ENCODE assay signal across 14 cellular contexts in the genomic region with DNA sequence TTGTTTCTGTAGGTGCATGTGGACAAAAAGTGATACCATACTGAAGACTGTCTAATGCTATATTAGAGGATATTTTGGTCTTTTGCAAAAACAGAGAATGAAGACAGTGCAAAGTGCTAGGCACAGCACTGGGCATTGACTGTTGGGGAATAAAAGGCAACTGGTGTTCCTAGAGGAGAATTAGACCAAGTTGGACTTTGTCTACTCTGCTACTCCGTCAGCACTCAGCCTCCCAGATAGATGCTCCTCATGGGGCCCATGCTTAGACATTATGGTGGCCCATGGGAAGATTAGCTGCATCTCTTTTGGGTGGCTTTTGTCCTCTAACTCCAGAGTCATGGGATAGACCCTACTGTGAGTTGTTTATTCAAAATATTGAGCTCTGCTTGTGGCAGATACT.
DNase-seq lines count a peak whose midpoint lies in the region; ATAC-seq and TF ChIP-seq lines count a peak whose summit lies in the region.
"Had no signal": no experiment of that assay in that cellular context is flagged by ENCODE, and none has a peak within 500 bp of the region (broad histone marks: within the 10 kb centered on the region; RNA-seq: fewer than 3 reads in every experiment).

No MANE protein-coding gene starts in this region.

- CTCF ChIA-PET in CD4-positive, alpha-beta memory T cell (lab: Charles Lee; ENCODE audit: partially characterized antibody): interaction anchor here (0.8 to 2.0 kb wide), 2 partner anchors 9 to 12 kb away, joined by 4 to 5 read pairs; no protein-coding TSS in a partner anchor

- no peak for ATAC-seq in heart right ventricle
- ATAC-seq in HG03108 (IDR thresholded peaks at IDR 0.05; ENCODE audit: unreplicated experiment): no peak
- ATAC-seq: HepG2 had no signal

- no peak overlapping the region for H2AFZ ChIP-seq in hepatocyte

- no peaks in the 10 kb centered on the region for H3K27me3 ChIP-seq in heart right ventricle
- H3K27me3 ChIP-seq in hepatocyte: no peaks in the 10 kb centered on the region
- H3K27me3 ChIP-seq in mucosa of rectum (ENCODE audit: control insufficient read depth in 2 of 2, insufficient read depth in 2 of 2, low read length in 2 of 2): no peaks in the 10 kb centered on the region
- no peaks in the 10 kb centered on the region for H3K27me3 ChIP-seq in CD4-positive, alpha-beta memory T cell (ENCODE audit: insufficient read depth, low read length)
- H3K27me3 ChIP-seq: BLaER1 treated with 17β-estradiol and CSF1 and Interleukin-3, amounts not matched to agents 10 nM and 100 nM had no signal

- H3K9me2 ChIP-seq in hepatocyte (replicated peaks; ENCODE audit: insufficient read depth): no peaks in the 10 kb centered on the region

- no peaks in the 10 kb centered on the region for H3K36me3 Mint-ChIP-seq in CD4-positive, alpha-beta memory T cell
- H3K36me3 Mint-ChIP-seq: CD4-positive, CD25-positive, alpha-beta regulatory T cell had no signal

- intact Hi-C loops in heart right ventricle (cut with DNase I): no loop called here
- intact Hi-C loops in cardiac septum (cut with DNase I): no loop called here
- intact Hi-C loops in CD4-positive, alpha-beta memory T cell (cut with micrococcal nuclease): no loop called here

- 38 to 97% methylated on average over 1 of the region's 1 CpG for WGBS in heart right ventricle, 2 donors
- WGBS in hepatocyte (ENCODE audit: low lambda C conversion rate, missing lambda C conversion rate): 84% methylated on average over 1 of the region's 1 CpG

- H3K4me1 ChIP-seq in heart right ventricle (peaks cover 5 to 83% (median 54%) of the 10 kb centered on the region in 9 donors), hepatocyte (ENCODE audit: insufficient read depth) (peaks cover 19% of the 10 kb centered on the region), mucosa of rectum (ENCODE audit: control insufficient read depth in 2 of 2, insufficient read depth in 2 of 2, low read length in 2 of 2) (peaks cover 25 to 40% of the 10 kb centered on the region in 2 donors)
- H3K4me1 ChIP-seq in CD4-positive, alpha-beta memory T cell (ENCODE audit: insufficient read depth, low read length): no peaks in the 10 kb centered on the region
- H3K4me1 ChIP-seq: BLaER1 treated with 17β-estradiol and CSF1 and Interleukin-3, amounts not matched to agents 10 nM and 100 nM; Caco-2 had no signal

- H3K4me3 Mint-ChIP-seq in CD4-positive, alpha-beta memory T cell: no peak overlapping the region
- H3K4me3 Mint-ChIP-seq: CD4-positive, CD25-positive, alpha-beta regulatory T cell; H9 had no signal

- no peak overlapping the region for H3K4me2 ChIP-seq in hepatocyte
- H3K4me2 ChIP-seq: BLaER1 treated with 17β-estradiol and CSF1 and Interleukin-3, amounts not matched to agents 10 nM and 100 nM had no signal

- H3K79me2 ChIP-seq in hepatocyte: no peaks in the 10 kb centered on the region

- peaks cover 6 to 17% (median 11%) of the 10 kb centered on the region in 4 donors for H3K4me1 Mint-ChIP-seq in CD4-positive, alpha-beta memory T cell

- H3K4me3 ChIP-seq in heart right ventricle: no peak overlapping the region
- H3K4me3 ChIP-seq in hepatocyte: no peak overlapping the region
- H3K4me3 ChIP-seq in mucosa of rectum (ENCODE audit: low read length in 2 of 2): no peak overlapping the region
- no peak overlapping the region for H3K4me3 ChIP-seq in CD4-positive, alpha-beta memory T cell (ENCODE audit: low read length in 2 of 2)
- H3K4me3 ChIP-seq: BLaER1 treated with 17β-estradiol and CSF1 and Interleukin-3, amounts not matched to agents 10 nM and 100 nM had no signal

- no peaks in the 10 kb centered on the region for H3K36me3 ChIP-seq in heart right ventricle
- H3K36me3 ChIP-seq in hepatocyte (replicated peaks; ENCODE audit: insufficient read depth, low read depth): no peaks in the 10 kb centered on the region
- no peaks in the 10 kb centered on the region for H3K36me3 ChIP-seq in mucosa of rectum (ENCODE audit: control insufficient read depth in 2 of 2, insufficient read depth in 2 of 2, low read length in 2 of 2)
- H3K36me3 ChIP-seq in CD4-positive, alpha-beta memory T cell (ENCODE audit: insufficient read depth, low read length): no peaks in the 10 kb centered on the region
- H3K36me3 ChIP-seq: BLaER1 treated with 17β-estradiol and CSF1 and Interleukin-3, amounts not matched to agents 10 nM and 100 nM had no signal

- POLR2A ChIA-PET in CD4-positive, alpha-beta memory T cell (lab: Charles Lee; ENCODE audit: partially characterized antibody): no interaction called here

- no peak overlapping the region for H3K27ac Mint-ChIP-seq in CD4-positive, alpha-beta memory T cell
- H3K27ac Mint-ChIP-seq: CD4-positive, CD25-positive, alpha-beta regulatory T cell; H9 had no signal

- no peak overlapping the region for H3K9ac ChIP-seq in mucosa of rectum (ENCODE audit: low read depth in 1 of 2, low read length in 2 of 2)
- H3K9ac ChIP-seq: BLaER1 treated with 17β-estradiol and CSF1 and Interleukin-3, amounts not matched to agents 10 nM and 100 nM had no signal

- DNase-seq in heart right ventricle (no peak), cardiac septum (ENCODE audit: low spot score) (no peak), hepatocyte (ENCODE audit: low spot score) (no peak)
- no peak for DNase-seq in CD4-positive, alpha-beta memory T cell
- DNase-seq in activated CD4-positive, alpha-beta T cell treated with anti-CD3 and anti-CD28 coated beads for 1 hour: no peak
- DNase-seq: 8988T; Caco-2; CD4-positive, CD25-positive, alpha-beta regulatory T cell; H9 had no signal

- no peak for TF ChIP-seq CTCF in heart right ventricle (IDR thresholded peaks at IDR 0.05)
- TF ChIP-seq CTCF in C4-2B (conservative IDR thresholded peaks at IDR 0.05): no peak
- no peak for TF ChIP-seq CTCF in hepatocyte (IDR thresholded peaks at IDR 0.05; ENCODE audit: poor library complexity)

- H3K9me3 Mint-ChIP-seq in CD4-positive, alpha-beta memory T cell: no peaks in the 10 kb centered on the region
- H3K9me3 Mint-ChIP-seq: CD4-positive, CD25-positive, alpha-beta regulatory T cell; H9 had no signal

- H3K27ac ChIP-seq in heart right ventricle (peak overlapping the region in 8 of 10 donors; percentile 56 to 92 (median 80)), C4-2B (peak overlapping the region; percentile 18), hepatocyte (peak overlapping the region; percentile 26), mucosa of rectum (ENCODE audit: low read depth in 2 of 2, low read length in 2 of 2) (peak overlapping the region; percentile 82 to 84)
- H3K27ac ChIP-seq in CD4-positive, alpha-beta memory T cell (ENCODE audit: low read depth, low read length): no peak overlapping the region
- H3K27ac ChIP-seq: BLaER1 treated with 17β-estradiol and CSF1 and Interleukin-3, amounts not matched to agents 10 nM and 100 nM had no signal

- no peaks in the 10 kb centered on the region for H3K9me3 ChIP-seq in heart right ventricle
- H3K9me3 ChIP-seq in hepatocyte (ENCODE audit: low read depth): no peaks in the 10 kb centered on the region
- no peaks in the 10 kb centered on the region for H3K9me3 ChIP-seq in mucosa of rectum (ENCODE audit: control insufficient read depth in 2 of 2, low read length in 2 of 2)
- no peaks in the 10 kb centered on the region for H3K9me3 ChIP-seq in CD4-positive, alpha-beta memory T cell (ENCODE audit: control insufficient read depth in 1 of 2, low read length in 2 of 2)
- H3K9me3 ChIP-seq: BLaER1 treated with 17β-estradiol and CSF1 and Interleukin-3, amounts not matched to agents 10 nM and 100 nM; Caco-2 had no signal

- peaks cover 0 to 2% of the 10 kb centered on the region in 2 donors for H3K27me3 Mint-ChIP-seq in CD4-positive, alpha-beta memory T cell
- H3K27me3 Mint-ChIP-seq: CD4-positive, CD25-positive, alpha-beta regulatory T cell had no signal

- no peaks in the 10 kb centered on the region for H4K20me1 ChIP-seq in hepatocyte (ENCODE audit: insufficient read depth, poor library complexity, severe bottlenecking)
- H4K20me1 ChIP-seq: BLaER1 treated with 17β-estradiol and CSF1 and Interleukin-3, amounts not matched to agents 10 nM and 100 nM had no signal
